1 cellular context compared by ENCODE assay signal in the genomic region with DNA sequence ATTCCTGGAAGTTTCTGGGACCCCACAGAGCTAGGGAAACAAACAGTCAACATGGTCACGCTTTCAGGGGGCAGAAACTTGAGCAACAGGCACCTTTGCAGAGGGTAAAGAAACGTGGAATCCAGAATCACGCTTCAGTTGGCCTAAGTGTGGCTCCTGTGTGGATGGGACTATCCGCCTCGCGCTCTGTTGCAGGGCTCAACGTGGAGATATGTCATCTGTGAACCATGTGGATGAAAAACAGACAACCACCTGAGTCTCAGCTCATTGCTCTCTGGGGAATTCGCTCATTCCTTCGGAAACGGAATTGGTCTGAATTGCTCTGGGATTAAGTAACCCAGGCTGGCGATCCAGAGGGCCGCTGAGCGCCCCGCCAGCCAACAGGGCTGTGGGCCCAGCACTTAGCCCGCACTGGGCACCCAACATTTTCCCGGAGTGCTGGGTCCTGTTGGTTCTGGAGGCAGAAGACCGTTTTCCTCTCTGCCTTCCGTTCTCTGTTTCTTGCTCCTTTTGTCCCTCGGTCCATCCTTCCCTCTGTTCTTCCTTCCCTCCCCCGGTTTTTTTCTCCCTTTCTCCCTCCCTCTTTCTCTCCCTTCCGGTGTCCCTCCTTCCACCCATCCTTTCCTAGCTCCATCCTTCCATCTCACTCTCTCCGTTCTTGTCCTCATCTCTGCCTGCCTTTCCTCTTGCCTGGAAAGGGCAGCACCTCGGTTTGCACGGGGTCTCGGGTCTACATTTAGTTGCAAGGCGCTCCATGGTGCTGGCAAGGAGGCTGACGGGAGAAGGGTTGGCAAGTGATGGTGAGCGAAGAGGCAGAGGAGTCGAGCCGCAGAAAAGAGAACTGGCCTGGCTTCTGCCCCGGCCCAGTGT.
TF ChIP-seq lines count a peak whose summit lies in the region.
"Not testable (repeated sequence)": the region's sequence is repeated elsewhere in the genome, so short reads cannot be mapped to it uniquely, and the experiment has no call there.

No MANE protein-coding gene starts in this region.

TF ChIP-seq in HepG2, 621 proteins besides CTCF, POLR2A, EP300 and RAD21:
- TF ChIP-seq, protein P1, sequence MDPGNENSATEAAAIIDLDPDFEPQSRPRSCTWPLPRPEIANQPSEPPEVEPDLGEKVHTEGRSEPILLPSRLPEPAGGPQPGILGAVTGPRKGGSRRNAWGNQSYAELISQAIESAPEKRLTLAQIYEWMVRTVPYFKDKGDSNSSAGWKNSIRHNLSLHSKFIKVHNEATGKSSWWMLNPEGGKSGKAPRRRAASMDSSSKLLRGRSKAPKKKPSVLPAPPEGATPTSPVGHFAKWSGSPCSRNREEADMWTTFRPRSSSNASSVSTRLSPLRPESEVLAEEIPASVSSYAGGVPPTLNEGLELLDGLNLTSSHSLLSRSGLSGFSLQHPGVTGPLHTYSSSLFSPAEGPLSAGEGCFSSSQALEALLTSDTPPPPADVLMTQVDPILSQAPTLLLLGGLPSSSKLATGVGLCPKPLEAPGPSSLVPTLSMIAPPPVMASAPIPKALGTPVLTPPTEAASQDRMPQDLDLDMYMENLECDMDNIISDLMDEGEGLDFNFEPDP (CRISPR knock-in tag; conservative IDR thresholded peaks at IDR 0.05) = 0 out of 2 replicates have a peak, but pooled peaks have one; percentile 71
- 0 out of 2 replicates have a peak, but pooled peaks have one; percentile 6 for TF ChIP-seq FOXP1 (IDR thresholded peaks at IDR 0.05)
- TF ChIP-seq FOXP1 (CRISPR knock-in tag; IDR thresholded peaks at IDR 0.05) = not testable (repeated sequence)
- TF ChIP-seq, protein P2, sequence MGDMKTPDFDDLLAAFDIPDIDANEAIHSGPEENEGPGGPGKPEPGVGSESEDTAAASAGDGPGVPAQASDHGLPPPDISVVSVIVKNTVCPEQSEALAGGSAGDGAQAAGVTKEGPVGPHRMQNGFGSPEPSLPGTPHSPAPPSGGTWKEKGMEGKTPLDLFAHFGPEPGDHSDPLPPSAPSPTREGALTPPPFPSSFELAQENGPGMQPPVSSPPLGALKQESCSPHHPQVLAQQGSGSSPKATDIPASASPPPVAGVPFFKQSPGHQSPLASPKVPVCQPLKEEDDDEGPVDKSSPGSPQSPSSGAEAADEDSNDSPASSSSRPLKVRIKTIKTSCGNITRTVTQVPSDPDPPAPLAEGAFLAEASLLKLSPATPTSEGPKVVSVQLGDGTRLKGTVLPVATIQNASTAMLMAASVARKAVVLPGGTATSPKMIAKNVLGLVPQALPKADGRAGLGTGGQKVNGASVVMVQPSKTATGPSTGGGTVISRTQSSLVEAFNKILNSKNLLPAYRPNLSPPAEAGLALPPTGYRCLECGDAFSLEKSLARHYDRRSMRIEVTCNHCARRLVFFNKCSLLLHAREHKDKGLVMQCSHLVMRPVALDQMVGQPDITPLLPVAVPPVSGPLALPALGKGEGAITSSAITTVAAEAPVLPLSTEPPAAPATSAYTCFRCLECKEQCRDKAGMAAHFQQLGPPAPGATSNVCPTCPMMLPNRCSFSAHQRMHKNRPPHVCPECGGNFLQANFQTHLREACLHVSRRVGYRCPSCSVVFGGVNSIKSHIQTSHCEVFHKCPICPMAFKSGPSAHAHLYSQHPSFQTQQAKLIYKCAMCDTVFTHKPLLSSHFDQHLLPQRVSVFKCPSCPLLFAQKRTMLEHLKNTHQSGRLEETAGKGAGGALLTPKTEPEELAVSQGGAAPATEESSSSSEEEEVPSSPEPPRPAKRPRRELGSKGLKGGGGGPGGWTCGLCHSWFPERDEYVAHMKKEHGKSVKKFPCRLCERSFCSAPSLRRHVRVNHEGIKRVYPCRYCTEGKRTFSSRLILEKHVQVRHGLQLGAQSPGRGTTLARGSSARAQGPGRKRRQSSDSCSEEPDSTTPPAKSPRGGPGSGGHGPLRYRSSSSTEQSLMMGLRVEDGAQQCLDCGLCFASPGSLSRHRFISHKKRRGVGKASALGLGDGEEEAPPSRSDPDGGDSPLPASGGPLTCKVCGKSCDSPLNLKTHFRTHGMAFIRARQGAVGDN (CRISPR knock-in tag; IDR thresholded peaks at IDR 0.05) = 0 out of 2 replicates have a peak, but pooled peaks have one; percentile 29
